8 cellular contexts compared by ENCODE assay signal in genomic region chr3:30681276-30682211, GRCh38.
DNase-seq lines count a peak whose midpoint lies in the region; ATAC-seq, FAIRE-seq and TF ChIP-seq lines count a peak whose summit lies in the region.

No MANE protein-coding gene starts in this region.

- no peak overlapping the region for H3K56ac ChIP-seq in H1 (replicated peaks; ENCODE audit: insufficient read length, low read depth, low read length)

- H3K4ac ChIP-seq in H1 (replicated peaks; ENCODE audit: insufficient read length, low read depth, low read length): no peak overlapping the region

- H3K4me1 ChIP-seq in A673 (ENCODE audit: insufficient read depth, low read length, poor library complexity, severe bottlenecking): peaks cover 67% of the 10 kb centered on the region
- H3K4me1 ChIP-seq in H1 (replicated peaks in 1 of 4; ENCODE audit: control insufficient read depth in 3 of 4, insufficient read depth in 4 of 4, low read length in 3 of 4): peaks cover 0 to 7% (median 5%) of the 10 kb centered on the region in 4 experiments; a peak in 4 of 7 replicates

- peak overlapping the region in 1 of 2 experiments; percentile 44; a peak in 1 of 4 replicates for H3K4me2 ChIP-seq in H1 (ENCODE audit: insufficient read depth in 1 of 2, low read depth in 2 of 2, low read length in 2 of 2)

- H4K8ac ChIP-seq in H1 (ENCODE audit: extremely low read depth, insufficient read depth, low read length): no peak overlapping the region

- no peak overlapping the region; the same call in 1 of the 2 replicates for H2BK15ac ChIP-seq in H1 (ENCODE audit: low read length)

- 90% methylated on average over 16 of the region's 16 CpGs; no CpG with 5 or more reads in 1 of the 2 experiments for WGBS in H1 (ENCODE audit: extremely low coverage in 1 of 2, insufficient coverage in 1 of 2, insufficient read length in 1 of 2, insufficient replicate concordance in 2 of 2, low coverage in 1 of 2, low lambda C conversion rate in 2 of 2, missing lambda C conversion rate in 1 of 2), 2 experiments

- TF ChIP-seq CTCF in A673 (conservative IDR thresholded peaks at IDR 0.05; ENCODE audit: low read depth, low read length) (no peak), H1 (IDR thresholded peaks at IDR 0.05; ENCODE audit: control extremely low read depth in 1 of 3, insufficient read depth in 1 of 3, low read depth in 1 of 3, low read length in 3 of 3) (no peak)

- TF ChIP-seq EP300 in H1 (IDR thresholded peaks at IDR 0.05; ENCODE audit: borderline replicate concordance in 1 of 2, low read depth in 2 of 2, low read length in 2 of 2): no peak

- 0 out of 2 replicates have a peak overlapping the region, but pooled peaks have one; percentile 24 for H3K18ac ChIP-seq in H1 (ENCODE audit: extremely low read depth, low read length)

- peaks cover under 1% of the 10 kb centered on the region for H3K36me3 ChIP-seq in A673 (ENCODE audit: insufficient read depth, low read length, poor library complexity, severe bottlenecking)
- peaks cover 0 to 6% (median 1%) of the 10 kb centered on the region in 4 experiments; a peak in 3 of 8 replicates for H3K36me3 ChIP-seq in H1 (ENCODE audit: control insufficient read depth in 2 of 4, insufficient read depth in 4 of 4, low read length in 3 of 4)

- H3K23ac ChIP-seq in H1 (ENCODE audit: insufficient read length): no peak overlapping the region

- H3K9ac ChIP-seq in H1 (replicated peaks in 1 of 4; ENCODE audit: extremely low read depth in 1 of 4, low read depth in 3 of 4, low read length in 3 of 4): 0 out of 7 replicates have a peak overlapping the region, but pooled peaks of 1 of the 4 experiments have one; percentile 19

- no peaks in the 10 kb centered on the region for H4K20me1 ChIP-seq in H1 (replicated peaks in 1 of 2; ENCODE audit: control insufficient read depth in 1 of 2, insufficient read depth in 2 of 2, low read length in 2 of 2)

- H2BK20ac ChIP-seq in H1 (ENCODE audit: low read length): no peak overlapping the region

- H3K79me1 ChIP-seq in H1 (ENCODE audit: low read depth, low read length): no peaks in the 10 kb centered on the region

- DNase-seq in A673 (ENCODE audit: low spot score) (peak; percentile 60), Kasumi-1 (lab: John Stamatoyannopoulos, UW) (peak; percentile 60 to 65), H1 (ENCODE audit: low read depth in 1 of 2, low spot score in 2 of 2) (no peak), myocyte (ENCODE audit: low read depth) (peak; percentile 66), H4 (ENCODE audit: low spot score) (no peak), NCI-H2029 treated with DMSO at 0.1 percent for 48 hours (lab: John Stamatoyannopoulos, UW) (no peak), COLO668 (lab: John Stamatoyannopoulos, UW; ENCODE audit: unreplicated experiment) (no peak)

- H2BK5ac ChIP-seq in H1 (ENCODE audit: low read depth, low read length): no peak overlapping the region

- H2BK120ac ChIP-seq in H1 (replicated peaks; ENCODE audit: low read depth, low read length): no peak overlapping the region

- H2AFZ ChIP-seq in H1 (ENCODE audit: low read length): no peak overlapping the region

- H3K9me3 ChIP-seq in A673 (ENCODE audit: low read depth, low read length, poor library complexity, severe bottlenecking) (no peaks in the 10 kb centered on the region), H1 (ENCODE audit: insufficient read depth in 2 of 2, low read depth in 1 of 2, low read length in 1 of 2) (no peaks in the 10 kb centered on the region)

- no peak overlapping the region for H4K5ac ChIP-seq in H1 (ENCODE audit: insufficient read length, low read depth, low read length)

- H3K23me2 ChIP-seq in H1 (ENCODE audit: low read depth, low read length): no peaks in the 10 kb centered on the region

- H4K91ac ChIP-seq in H1 (replicated peaks; ENCODE audit: insufficient read length, low read length): no peak overlapping the region

- POLR2A ChIA-PET in A673 (lab: Charles Lee; ENCODE audit: low non-redundant PET) (no interaction called here), H1 (lab: Charles Lee; ENCODE audit: partially characterized antibody) (no interaction called here)

- H3K27ac ChIP-seq in A673 (ENCODE audit: low read depth, low read length, poor library complexity, severe bottlenecking) (peak overlapping the region; percentile 62), H1 (ENCODE audit: low read depth, low read length) (no peak overlapping the region)

- CTCF ChIA-PET in A673 (lab: Charles Lee) (interaction anchor here (0.6 kb wide), 2 partner anchors 19 to 647 kb away, joined by 3 to 6 read pairs; no protein-coding TSS in a partner anchor), H1 (lab: Charles Lee; ENCODE audit: partially characterized antibody) (interaction anchor here (0.6 to 6.6 kb wide), 4 partner anchors 12 to 483 kb away, joined by 3 to 51 read pairs (median 4); no protein-coding TSS in a partner anchor)

- TF ChIP-seq POLR2A in H1 (IDR thresholded peaks at IDR 0.05; ENCODE audit: control extremely low read depth in 1 of 2, low read depth in 2 of 2, low read length in 2 of 2): no peak

- TF ChIP-seq RAD21 in H1 (IDR thresholded peaks at IDR 0.05 in 1 of 2, conservative IDR thresholded peaks at IDR 0.05 in 1 of 2; ENCODE audit: low read depth in 2 of 2, low read length in 2 of 2): no peak

- H3K27me3 ChIP-seq in A673 (replicated peaks; ENCODE audit: insufficient read depth, low read depth, low read length, poor library complexity) (no peaks in the 10 kb centered on the region), H1 (replicated peaks in 1 of 4; ENCODE audit: control insufficient read depth in 3 of 4, extremely low read depth in 1 of 4, insufficient read depth in 3 of 4, low read length in 3 of 4) (no peaks in the 10 kb centered on the region)

- no peak overlapping the region for H2AK5ac ChIP-seq in H1 (ENCODE audit: low read depth, low read length)

- no peak overlapping the region for H2BK12ac ChIP-seq in H1 (ENCODE audit: low read depth, low read length)

- H3K79me2 ChIP-seq in H1 (ENCODE audit: control insufficient read depth in 1 of 2, insufficient read depth in 2 of 2, low read length in 2 of 2): no peaks in the 10 kb centered on the region

- BruUV-seq in A673 (replicated peaks; lab: Mats Ljungman, UMichigan): no TSS peak

- no peak for ATAC-seq in HG02885 (IDR thresholded peaks at IDR 0.05; ENCODE audit: poor library complexity, unreplicated experiment)

- H3K4me3 ChIP-seq in A673 (ENCODE audit: low read depth, low read length, poor library complexity, severe bottlenecking): no peak overlapping the region
- H3K4me3 ChIP-seq in H1 (ENCODE audit: extremely low read depth in 1 of 4, insufficient read depth in 2 of 4, low read depth in 3 of 4, low read length in 4 of 4): no peak overlapping the region

- intact Hi-C loops in A673 (cut with micrococcal nuclease; ENCODE audit: unreplicated experiment): no loop called here

- no peak for FAIRE-seq in H1 (lab: Jason Lieb, UNC)

- H3K14ac ChIP-seq in H1 (ENCODE audit: insufficient read length): no peak overlapping the region

TF ChIP-seq in H1, 55 proteins besides CTCF, POLR2A, EP300 and RAD21 (continues in another document):
- TF ChIP-seq KDM4A (IDR thresholded peaks at IDR 0.05; ENCODE audit: low read depth, low read length, severe bottlenecking) (no peak), USF2 (IDR thresholded peaks at IDR 0.05; ENCODE audit: low read length) (no peak), SP2 (IDR thresholded peaks at IDR 0.05; ENCODE audit: low read length) (no peak), SUZ12 (IDR thresholded peaks at IDR 0.05; ENCODE audit: low read length) (no peak), KDM1A (IDR thresholded peaks at IDR 0.05; ENCODE audit: borderline replicate concordance, low read length) (no peak)

Comparison
In these comparisons a context has a peak if more than half of its experiments do, and no peak if none do; other contexts are left out.
1. DNase-seq: peak in A673 (single experiment), Kasumi-1 (2 of 2) and myocyte (single experiment); none in H1 (0 of 2), H4 (single experiment), NCI-H2029 treated with DMSO at 0.1 percent for 48 hours (single experiment) and COLO668 (single experiment).